ENCODE assay signal across 8 cellular contexts in genomic region chr15:37995461-37996347, GRCh38.
A peak's percentile ranks its signal among the peaks of the same experiment; 100 is the strongest.
DNase-seq lines count a peak whose midpoint lies in the region; ATAC-seq, FAIRE-seq and TF ChIP-seq lines count a peak whose summit lies in the region.

No MANE protein-coding gene starts in this region.

- no peaks in the 10 kb centered on the region for H3K4me1 Mint-ChIP-seq in activated T-cell treated with anti-CD3 and anti-CD28 coated beads, Interleukin-2, amount 50 U/mL, for 72 hours (ENCODE audit: low read depth)
- no peaks in the 10 kb centered on the region for H3K4me1 Mint-ChIP-seq in activated CD8-positive, alpha-beta memory T cell treated with anti-CD3 and anti-CD28 coated beads, Interleukin-2, amount 10 ng/mL, durations not matched to agents 7 days and 5 days

- H3K36me3 ChIP-seq in OCI-LY1 (ENCODE audit: insufficient read depth, low read length) = no peaks in the 10 kb centered on the region
- no peaks in the 10 kb centered on the region for H3K36me3 ChIP-seq in H1 (ENCODE audit: control insufficient read depth in 2 of 4, insufficient read depth in 4 of 4, low read length in 3 of 4)
- no peaks in the 10 kb centered on the region for H3K36me3 ChIP-seq in mesendoderm (ENCODE audit: control insufficient read depth, insufficient read depth, low read length)

- no peak overlapping the region for H3K23ac ChIP-seq in H1 (ENCODE audit: insufficient read length)
- no peak overlapping the region for H3K23ac ChIP-seq in mesendoderm (ENCODE audit: low read length)

- no peak overlapping the region for H3K4me3 Mint-ChIP-seq in activated T-cell treated with anti-CD3 and anti-CD28 coated beads, Interleukin-2, amount 50 U/mL, for 72 hours
- H3K4me3 Mint-ChIP-seq in activated CD8-positive, alpha-beta memory T cell treated with anti-CD3 and anti-CD28 coated beads, Interleukin-2, amount 10 ng/mL, durations not matched to agents 7 days and 5 days = no peak overlapping the region

- H3K18ac ChIP-seq in H1 (ENCODE audit: extremely low read depth, low read length) = no peak overlapping the region
- H3K18ac ChIP-seq in mesendoderm (ENCODE audit: low read length) = no peak overlapping the region

- H3K14ac ChIP-seq in H1 (ENCODE audit: insufficient read length) = no peak overlapping the region

- H3K4me3 ChIP-seq in OCI-LY1 (ENCODE audit: low read depth, low read length, poor library complexity, severe bottlenecking) (no peak overlapping the region), H1 (ENCODE audit: extremely low read depth in 1 of 4, insufficient read depth in 2 of 4, low read depth in 3 of 4, low read length in 4 of 4) (no peak overlapping the region), mesendoderm (ENCODE audit: low read length) (no peak overlapping the region)

- FAIRE-seq in H1 (lab: Jason Lieb, UNC) = peak; percentile 89

- H2BK12ac ChIP-seq in H1 (ENCODE audit: low read depth, low read length) = no peak overlapping the region

- no peaks in the 10 kb centered on the region for H3K36me3 Mint-ChIP-seq in activated T-cell treated with anti-CD3 and anti-CD28 coated beads, Interleukin-2, amount 50 U/mL, for 72 hours (ENCODE audit: insufficient read depth in 2 of 2)
- H3K36me3 Mint-ChIP-seq in activated CD8-positive, alpha-beta memory T cell treated with anti-CD3 and anti-CD28 coated beads, Interleukin-2, amount 10 ng/mL, durations not matched to agents 7 days and 5 days = no peaks in the 10 kb centered on the region

- no peak for TF ChIP-seq EP300 in H1 (IDR thresholded peaks at IDR 0.05; ENCODE audit: borderline replicate concordance in 1 of 2, low read depth in 2 of 2, low read length in 2 of 2)

- no peak for ATAC-seq in activated T-cell treated with anti-CD3 and anti-CD28 coated beads, Interleukin-2, amount 50 U/mL, for 72 hours (replicated peaks in 1 of 2)
- peak; percentile 59 for ATAC-seq in HG03097 (IDR thresholded peaks at IDR 0.05; ENCODE audit: low FRiP score, unreplicated experiment)
- ATAC-seq in activated CD8-positive, alpha-beta memory T cell treated with anti-CD3 and anti-CD28 coated beads, Interleukin-2, amount 10 ng/mL, durations not matched to agents 7 days and 5 days = no peak

- no peaks in the 10 kb centered on the region for H3K9me2 ChIP-seq in OCI-LY1 (ENCODE audit: low read depth, low read length)

- no peaks in the 10 kb centered on the region for H3F3A ChIP-seq in OCI-LY1 (ENCODE audit: insufficient read depth, low read length)

- peak; percentile 89 to 91 for TF ChIP-seq RAD21 in H1 (IDR thresholded peaks at IDR 0.05 in 1 of 2, conservative IDR thresholded peaks at IDR 0.05 in 1 of 2; ENCODE audit: low read depth in 2 of 2, low read length in 2 of 2)

- H2BK120ac ChIP-seq in H1 (replicated peaks; ENCODE audit: low read depth, low read length) = no peak overlapping the region
- no peak overlapping the region for H2BK120ac ChIP-seq in mesendoderm (ENCODE audit: low read depth, low read length)

- H3K9me3 Mint-ChIP-seq in activated T-cell treated with anti-CD3 and anti-CD28 coated beads, Interleukin-2, amount 50 U/mL, for 72 hours = peaks cover 0 to 2% of the 10 kb centered on the region in 2 donors
- H3K9me3 Mint-ChIP-seq in activated CD8-positive, alpha-beta memory T cell treated with anti-CD3 and anti-CD28 coated beads, Interleukin-2, amount 10 ng/mL, durations not matched to agents 7 days and 5 days (ENCODE audit: low read depth) = no peaks in the 10 kb centered on the region

- H3K9ac ChIP-seq in OCI-LY1 (ENCODE audit: low read length) (no peak overlapping the region), H1 (replicated peaks in 1 of 4; ENCODE audit: extremely low read depth in 1 of 4, low read depth in 3 of 4, low read length in 3 of 4) (no peak overlapping the region), mesendoderm (ENCODE audit: low read length) (no peak overlapping the region)

- H3K4me1 ChIP-seq in OCI-LY1 (ENCODE audit: insufficient read depth, low read length, severe bottlenecking) (no peaks in the 10 kb centered on the region), H1 (replicated peaks in 1 of 4; ENCODE audit: control insufficient read depth in 3 of 4, insufficient read depth in 4 of 4, low read length in 3 of 4) (no peaks in the 10 kb centered on the region), mesendoderm (ENCODE audit: control insufficient read depth, low read depth, low read length) (no peaks in the 10 kb centered on the region)

- WGBS in H1 (ENCODE audit: extremely low coverage in 1 of 2, insufficient coverage in 1 of 2, insufficient read length in 1 of 2, insufficient replicate concordance in 2 of 2, low coverage in 1 of 2, low lambda C conversion rate in 2 of 2, missing lambda C conversion rate in 1 of 2), 2 experiments = 40% methylated on average over 8 of the region's 8 CpGs; no CpG with 5 or more reads in 1 of the 2 experiments
- no CpG with 5 or more reads among the region's 8 CpGs for WGBS in mesendoderm (ENCODE audit: extremely low coverage, insufficient coverage, low lambda C conversion rate)

- H4K5ac ChIP-seq in H1 (ENCODE audit: insufficient read length, low read depth, low read length) (no peak overlapping the region), mesendoderm (ENCODE audit: low read length) (no peak overlapping the region)

- no peaks in the 10 kb centered on the region for H3K9me3 ChIP-seq in OCI-LY1 (ENCODE audit: low read length)
- H3K9me3 ChIP-seq in H1 (ENCODE audit: insufficient read depth in 2 of 2, low read depth in 1 of 2, low read length in 1 of 2) = no peaks in the 10 kb centered on the region

- no peaks in the 10 kb centered on the region for H3K27me3 Mint-ChIP-seq in activated T-cell treated with anti-CD3 and anti-CD28 coated beads, Interleukin-2, amount 50 U/mL, for 72 hours (ENCODE audit: low read depth)
- peaks cover 34% of the 10 kb centered on the region for H3K27me3 Mint-ChIP-seq in activated CD8-positive, alpha-beta memory T cell treated with anti-CD3 and anti-CD28 coated beads, Interleukin-2, amount 10 ng/mL, durations not matched to agents 7 days and 5 days

- peak; percentile 72 for TF ChIP-seq CTCF in OCI-LY1 (IDR thresholded peaks at IDR 0.05; ENCODE audit: low read length)
- TF ChIP-seq CTCF in H1 (IDR thresholded peaks at IDR 0.05; ENCODE audit: control extremely low read depth in 1 of 3, insufficient read depth in 1 of 3, low read depth in 1 of 3, low read length in 3 of 3) = peak in 2 of 3 experiments; percentile 59; a peak in 2 of 4 replicates

- H3K23me2 ChIP-seq in H1 (ENCODE audit: low read depth, low read length) = no peaks in the 10 kb centered on the region

- no peak overlapping the region for H2BK5ac ChIP-seq in H1 (ENCODE audit: low read depth, low read length)
- H2BK5ac ChIP-seq in mesendoderm (ENCODE audit: low read length) = no peak overlapping the region

- H3K4me2 ChIP-seq in OCI-LY1 (ENCODE audit: low read length) (no peak overlapping the region), H1 (ENCODE audit: insufficient read depth in 1 of 2, low read depth in 2 of 2, low read length in 2 of 2) (no peak overlapping the region), mesendoderm (ENCODE audit: low read length) (no peak overlapping the region)

- CTCF ChIA-PET in H1 (lab: Charles Lee; ENCODE audit: partially characterized antibody) = interaction anchor here (0.6 to 5.4 kb wide), 50 partner anchors 9 to 704 kb away, joined by 3 to 37 read pairs (median 4); no protein-coding TSS in a partner anchor
- CTCF ChIA-PET in activated CD8-positive, alpha-beta memory T cell treated with anti-CD3 and anti-CD28 coated beads, Interleukin-2, amount 10 ng/mL, durations not matched to agents 7 days and 5 days (lab: Charles Lee) = interaction anchor here (1.0 to 1.3 kb wide), 3 partner anchors 40 to 393 kb away, joined by 3 to 5 read pairs (median 5); no protein-coding TSS in a partner anchor

- no peak overlapping the region for H2BK15ac ChIP-seq in H1 (ENCODE audit: low read length)
- H2BK15ac ChIP-seq in mesendoderm (replicated peaks; ENCODE audit: low read depth) = no peak overlapping the region

- H2AFZ ChIP-seq in OCI-LY1 (ENCODE audit: low read length) (no peak overlapping the region), H1 (ENCODE audit: low read length) (no peak overlapping the region)

- H3K79me2 ChIP-seq in OCI-LY1 (ENCODE audit: insufficient read depth, low read length) = no peaks in the 10 kb centered on the region
- H3K79me2 ChIP-seq in H1 (ENCODE audit: control insufficient read depth in 1 of 2, insufficient read depth in 2 of 2, low read length in 2 of 2) = no peaks in the 10 kb centered on the region
- no peaks in the 10 kb centered on the region for H3K79me2 ChIP-seq in mesendoderm (ENCODE audit: control insufficient read depth, insufficient read depth, low read length)

- no peak overlapping the region for H2BK20ac ChIP-seq in H1 (ENCODE audit: low read length)

- H3K27me3 ChIP-seq in OCI-LY1 (ENCODE audit: insufficient read depth, low read length) (no peaks in the 10 kb centered on the region), H1 (replicated peaks in 1 of 4; ENCODE audit: control insufficient read depth in 3 of 4, extremely low read depth in 1 of 4, insufficient read depth in 3 of 4, low read length in 3 of 4) (no peaks in the 10 kb centered on the region), mesendoderm (ENCODE audit: insufficient read depth, low read length, poor library complexity) (no peaks in the 10 kb centered on the region)

- no peak overlapping the region for H4K91ac ChIP-seq in H1 (replicated peaks; ENCODE audit: insufficient read length, low read length)

- no peaks in the 10 kb centered on the region for H3K79me1 ChIP-seq in H1 (ENCODE audit: low read depth, low read length)
- no peaks in the 10 kb centered on the region for H3K79me1 ChIP-seq in mesendoderm (ENCODE audit: low read length)

- peak; percentile 4 to 16 for DNase-seq in activated T-cell treated with anti-CD3 and anti-CD28 coated beads, Interleukin-2, amount 50 U/mL, for 72 hours
- DNase-seq in activated T-cell treated with anti-CD3 and anti-CD28 coated beads for 4 hours (no peak), H1 (ENCODE audit: low read depth in 1 of 2, low spot score in 2 of 2) (no peak), mesendoderm (peak; percentile 69)
- DNase-seq in stimulated activated CD4-positive, alpha-beta T cell treated with anti-CD3 and anti-CD28 coated beads, Interleukin-4, amount 100 ng/mL, for 24 hours = no peak
- no peak for DNase-seq in activated CD8-positive, alpha-beta memory T cell treated with anti-CD3 and anti-CD28 coated beads, Interleukin-2, amount 10 ng/mL, durations not matched to agents 7 days and 5 days

- POLR2A ChIA-PET in H1 (lab: Charles Lee; ENCODE audit: partially characterized antibody) = interaction anchor here (1.2 kb wide), 1 partner anchor 419 kb away, joined by 4 read pairs; no protein-coding TSS in a partner anchor

- H3K27ac Mint-ChIP-seq in activated T-cell treated with anti-CD3 and anti-CD28 coated beads, Interleukin-2, amount 50 U/mL, for 72 hours = no peak overlapping the region
- H3K27ac Mint-ChIP-seq in activated CD8-positive, alpha-beta memory T cell treated with anti-CD3 and anti-CD28 coated beads, Interleukin-2, amount 10 ng/mL, durations not matched to agents 7 days and 5 days = no peak overlapping the region

- H3K4ac ChIP-seq in H1 (replicated peaks; ENCODE audit: insufficient read length, low read depth, low read length) (no peak overlapping the region), mesendoderm (ENCODE audit: low read depth, low read length) (no peak overlapping the region)

- H4K8ac ChIP-seq in H1 (ENCODE audit: extremely low read depth, insufficient read depth, low read length) = no peak overlapping the region
- H4K8ac ChIP-seq in mesendoderm (ENCODE audit: low read depth, low read length) = no peak overlapping the region

- H4K20me1 ChIP-seq in OCI-LY1 (ENCODE audit: insufficient read depth, low read length) (no peaks in the 10 kb centered on the region), H1 (replicated peaks in 1 of 2; ENCODE audit: control insufficient read depth in 1 of 2, insufficient read depth in 2 of 2, low read length in 2 of 2) (no peaks in the 10 kb centered on the region)

- H3K56ac ChIP-seq in H1 (replicated peaks; ENCODE audit: insufficient read length, low read depth, low read length) (no peak overlapping the region), mesendoderm (ENCODE audit: low read length) (no peak overlapping the region)

- no peak for TF ChIP-seq POLR2A in H1 (IDR thresholded peaks at IDR 0.05; ENCODE audit: control extremely low read depth in 1 of 2, low read depth in 2 of 2, low read length in 2 of 2)

- H3K27ac ChIP-seq in OCI-LY1 (ENCODE audit: low read depth, low read length, poor library complexity, severe bottlenecking) (no peak overlapping the region), H1 (ENCODE audit: low read depth, low read length) (no peak overlapping the region), mesendoderm (ENCODE audit: low read depth, low read length) (no peak overlapping the region)

- H2AK5ac ChIP-seq in H1 (ENCODE audit: low read depth, low read length) = no peak overlapping the region
- no peak overlapping the region for H2AK5ac ChIP-seq in mesendoderm (ENCODE audit: low read length)

Comparison
In these comparisons a context has a peak if more than half of its experiments do, and no peak if none do; other contexts are left out.
1. DNase-seq: peak in activated T-cell treated with anti-CD3 and anti-CD28 coated beads, Interleukin-2, amount 50 U/mL, for 72 hours (2 of 2) and mesendoderm (single experiment); none in activated T-cell treated with anti-CD3 and anti-CD28 coated beads for 4 hours (single experiment), H1 (0 of 2), stimulated activated CD4-positive, alpha-beta T cell treated with anti-CD3 and anti-CD28 coated beads, Interleukin-4, amount 100 ng/mL, for 24 hours (single experiment) and activated CD8-positive, alpha-beta memory T cell treated with anti-CD3 and anti-CD28 coated beads, Interleukin-2, amount 10 ng/mL, durations not matched to agents 7 days and 5 days (single experiment).